Comparison of ENCODE assay signal across 3 cellular contexts in genomic region chr10:75643405-75643804, GRCh38.
"Had no signal": no experiment of that assay in that cellular context is flagged by ENCODE, and none has a peak within 500 bp of the region (broad histone marks: within the 10 kb centered on the region; RNA-seq: fewer than 3 reads in every experiment).

No MANE protein-coding gene starts in this region.

- DNase-seq: GDM1, GF-D8 had no signal

- H3K4me3 ChIP-seq: GM12878 had no signal

- ATAC-seq: GM12878 had no signal
